8 cellular contexts compared by ENCODE assay signal in genomic region chr16:68529608-68529930, GRCh38. TPM values are rescaled to one million over a fixed set of nuclear protein-coding genes. Genes with fewer than 3 reads are reported as not detected.
DNase-seq lines count a peak whose midpoint lies in the region; TF ChIP-seq lines count a peak whose summit lies in the region.

No MANE protein-coding gene starts in this region.

- TF ChIP-seq CTCF in esophagus squamous epithelium (IDR thresholded peaks at IDR 0.05) (no peak), GM10266 (IDR thresholded peaks at IDR 0.05; ENCODE audit: control insufficient read depth, insufficient read depth, low read depth, missing control alignments) (no peak)

- H3K4ac ChIP-seq in trophoblast cell (ENCODE audit: low read depth, low read length), result no peak overlapping the region

- WGBS in esophagus squamous epithelium, 2 donors, result 17 to 20% methylated on average over 8 to 12 of the region's 13 CpGs
- no CpG with 5 or more reads among the region's 13 CpGs for WGBS in trophoblast cell (ENCODE audit: extremely low coverage, insufficient coverage, insufficient read length)

- H2AK5ac ChIP-seq in trophoblast cell (ENCODE audit: low read length), result no peak overlapping the region

- no peak overlapping the region for H2BK120ac ChIP-seq in trophoblast cell (ENCODE audit: insufficient read depth, low read length, poor library complexity)

- no peak overlapping the region for H3K23ac ChIP-seq in trophoblast cell (ENCODE audit: low read length)

- H3K9me3 ChIP-seq in NT2/D1 (ENCODE audit: insufficient read depth, low read length) (peaks cover 17% of the 10 kb centered on the region; the same call in 1 of the 2 replicates), esophagus squamous epithelium (no peaks in the 10 kb centered on the region), trophoblast cell (ENCODE audit: insufficient read depth, low read depth, low read length) (no peaks in the 10 kb centered on the region)

- intact Hi-C loops in esophagus squamous epithelium (cut with DNase I) (loop anchor here (10.0 kb wide), 2 partner anchors 305 to 585 kb away; no protein-coding TSS in a partner anchor), head of caudate nucleus (cut with DNase I) (loop anchor here (10.0 kb wide), 1 partner anchor 605 kb away; the partner anchor contains the start of genes CHTF8 and UTP4)

- H4K8ac ChIP-seq in trophoblast cell (ENCODE audit: low read depth, low read length), result peak overlapping the region; percentile 68

- H3K36me3 ChIP-seq in NT2/D1 (ENCODE audit: insufficient read depth, insufficient read length, low read length) (no peaks in the 10 kb centered on the region), esophagus squamous epithelium (peaks cover 0 to 10% (median 0%) of the 10 kb centered on the region in 3 donors), trophoblast cell (ENCODE audit: control insufficient read depth in 1 of 2, insufficient read depth in 2 of 2, low read length in 2 of 2) (no peaks in the 10 kb centered on the region)

- DNase-seq in NCI-H1092 treated with DMSO at 0.1 percent for 48 hours (lab: John Stamatoyannopoulos, UW) (peak; percentile 79), NCI-H1092 (lab: John Stamatoyannopoulos, UW) (no peak), NT2/D1 (ENCODE audit: low read depth, low spot score) (no peak), esophagus squamous epithelium (lab: John Stamatoyannopoulos, UW) (no peak), trophoblast cell (no peak), GM10266 (ENCODE audit: extremely low spot score) (no peak), head of caudate nucleus (no peak)
- no peak for DNase-seq in stimulated activated CD4-positive, alpha-beta T cell treated with anti-CD3 and anti-CD28 coated beads, Interleukin-12 subunit alpha, Interleukin-12 subunit beta, amount 100 ng/mL, for 4 hours

- H3K9ac ChIP-seq in NT2/D1 (ENCODE audit: insufficient read length, low read depth) (peak overlapping the region; percentile 78), trophoblast cell (ENCODE audit: low read length) (no peak overlapping the region)

- H4K12ac ChIP-seq in trophoblast cell (ENCODE audit: low read depth, low read length), result no peak overlapping the region

- peak overlapping the region; percentile 60 for H3K4me3 ChIP-seq in NT2/D1 (ENCODE audit: insufficient read length, low read depth)
- H3K4me3 ChIP-seq in esophagus squamous epithelium, result peak overlapping the region; percentile 71 to 90 (median 86)
- H3K4me3 ChIP-seq in trophoblast cell (ENCODE audit: low read depth, low read length), result peak overlapping the region; percentile 79

- H3K79me1 ChIP-seq in trophoblast cell (ENCODE audit: low read length), result peaks cover 6% of the 10 kb centered on the region

- TF ChIP-seq POLR2A in esophagus squamous epithelium (IDR thresholded peaks at IDR 0.05), result no peak

- H2BK12ac ChIP-seq in trophoblast cell (ENCODE audit: low read length), result no peak overlapping the region

- H3K79me2 ChIP-seq in trophoblast cell (ENCODE audit: control insufficient read depth, insufficient read depth, low read length, poor library complexity), result no peaks in the 10 kb centered on the region

- no peak overlapping the region for H3K18ac ChIP-seq in trophoblast cell (ENCODE audit: low read length)

- H3K4me1 ChIP-seq in NT2/D1 (ENCODE audit: insufficient read depth, insufficient read length) (peaks cover 10% of the 10 kb centered on the region), esophagus squamous epithelium (peaks cover 11 to 27% (median 17%) of the 10 kb centered on the region in 3 donors), trophoblast cell (ENCODE audit: control insufficient read depth in 1 of 2, insufficient read depth in 2 of 2, low read length in 2 of 2) (peaks cover 9 to 12% of the 10 kb centered on the region in 2 experiments)

- no peak overlapping the region for H2BK5ac ChIP-seq in trophoblast cell (ENCODE audit: low read depth, low read length, poor library complexity)

- H3K27ac ChIP-seq in esophagus squamous epithelium (peak overlapping the region in 2 of 4 donors; percentile 61 to 68), trophoblast cell (ENCODE audit: low read depth, low read length) (no peak overlapping the region)

- H4K91ac ChIP-seq in trophoblast cell (ENCODE audit: low read depth, low read length), result no peak overlapping the region

- H3K14ac ChIP-seq in trophoblast cell (ENCODE audit: low read length), result no peak overlapping the region

- H3K4me2 ChIP-seq in trophoblast cell (ENCODE audit: low read length), result peak overlapping the region; percentile 87

- peaks cover 21% of the 10 kb centered on the region for H3K27me3 ChIP-seq in NT2/D1 (ENCODE audit: insufficient read depth, insufficient read length)
- peaks cover 0 to 4% (median 0%) of the 10 kb centered on the region in 4 donors for H3K27me3 ChIP-seq in esophagus squamous epithelium
- H3K27me3 ChIP-seq in trophoblast cell (ENCODE audit: insufficient read depth, low read length), result no peaks in the 10 kb centered on the region

- H2AFZ ChIP-seq in trophoblast cell (ENCODE audit: insufficient read depth, low read length, poor library complexity), result peak overlapping the region; percentile 32

RNA-seq across cellular contexts. Expression of gene ZFP90, which starts 9.5 kb away (rescaled TPM):
- total RNA-seq in esophagus squamous epithelium, result 10 to 100 TPM in 3 of 4 donors, 1 to 10 TPM in 1; 8.1 to 22.5 (median 13.8) TPM
- 13.5 and 14.6 TPM in 2 replicates for polyA plus RNA-seq in trophoblast cell (2013)
